Comparison of ENCODE assay signal across 8 cellular contexts in genomic region chr2:3557588-3558204, GRCh38. TPM values are rescaled to one million over a fixed set of nuclear protein-coding genes. Genes with fewer than 3 reads are reported as not detected.
DNase-seq lines count a peak whose midpoint lies in the region; ATAC-seq and TF ChIP-seq lines count a peak whose summit lies in the region.

No MANE protein-coding gene starts in this region.

- no peaks in the 10 kb centered on the region for H3K27me3 ChIP-seq in liver (ENCODE audit: control insufficient read depth in 4 of 4, insufficient read depth in 4 of 4, low read length in 3 of 4)
- no peaks in the 10 kb centered on the region for H3K27me3 ChIP-seq in uterus

- intact Hi-C loops in uterus (cut with DNase I; ENCODE audit: low total_unique reads), result no loop called here

- H3K36me3 ChIP-seq in liver (ENCODE audit: control insufficient read depth in 4 of 4, insufficient read depth in 3 of 4, low read depth in 1 of 4, low read length in 3 of 4) (peaks cover 3 to 27% (median 22%) of the 10 kb centered on the region in 4 donors), uterus (no peaks in the 10 kb centered on the region)

- DNase-seq in astrocyte of the cerebellum (ENCODE audit: low read depth), result no peak
- no peak for DNase-seq in uterus
- no peak for DNase-seq in AG20443 (ENCODE audit: low spot score)
- no peak for DNase-seq in COR-L47 (lab: John Stamatoyannopoulos, UW)

- H3K9ac ChIP-seq in liver (ENCODE audit: low read depth in 1 of 2, low read length in 2 of 2), result peak overlapping the region; percentile 90 to 94

- H3K4me3 ChIP-seq in astrocyte of the cerebellum (ENCODE audit: low read depth, low read length) (peak overlapping the region; percentile 93), liver (ENCODE audit: low read depth in 1 of 3, low read length in 3 of 3) (peak overlapping the region; percentile 94 to 98 (median 97)), uterus (peak overlapping the region; percentile 98 to 99)

- in situ Hi-C loops in astrocyte of the cerebellum (cut with HindIII; ENCODE audit: low sequenced_read_pairs), result no loop called here

- TF ChIP-seq POLR2A in uterus (IDR thresholded peaks at IDR 0.05), result no peak

- H3K27ac ChIP-seq in C4-2B, result peak overlapping the region; percentile 85
- H3K27ac ChIP-seq in liver (ENCODE audit: low read depth in 1 of 2, low read length in 2 of 2), result peak overlapping the region; percentile 81 to 92
- H3K27ac ChIP-seq in uterus, result peak overlapping the region; percentile 90 to 95

- ATAC-seq in GM19468 (IDR thresholded peaks at IDR 0.05; ENCODE audit: extremely low read depth, unreplicated experiment) (peak; percentile 3), HG03521 (IDR thresholded peaks at IDR 0.05; ENCODE audit: unreplicated experiment) (peak; percentile 29)

- TF ChIP-seq CTCF in C4-2B (conservative IDR thresholded peaks at IDR 0.05), result no peak
- no peak for TF ChIP-seq CTCF in astrocyte of the cerebellum (IDR thresholded peaks at IDR 0.05; ENCODE audit: low read depth, low read length, missing control alignments)
- no peak for TF ChIP-seq CTCF in liver (IDR thresholded peaks at IDR 0.05; ENCODE audit: low read depth, low read length, missing input control)
- no peak for TF ChIP-seq CTCF in uterus (IDR thresholded peaks at IDR 0.05)

- WGBS in liver, result under 1% methylated on average over 40 of the region's 40 CpGs

- H3K4me1 ChIP-seq in liver (ENCODE audit: control insufficient read depth in 4 of 4, insufficient read depth in 4 of 4, low read length in 3 of 4), result peaks cover 4 to 18% (median 15%) of the 10 kb centered on the region in 4 donors
- no peaks in the 10 kb centered on the region for H3K4me1 ChIP-seq in uterus

- H3K9me3 ChIP-seq in liver (ENCODE audit: control insufficient read depth in 4 of 4, low read length in 3 of 4) (no peaks in the 10 kb centered on the region), uterus (no peaks in the 10 kb centered on the region)

- no peak for TF ChIP-seq RAD21 in liver (IDR thresholded peaks at IDR 0.05)

TF ChIP-seq in liver, 16 proteins besides CTCF, POLR2A, EP300 and RAD21:
- TF ChIP-seq YY1 (IDR thresholded peaks at IDR 0.05) (no peak), HNF4G (IDR thresholded peaks at IDR 0.05) (no peak), ATF3 (IDR thresholded peaks at IDR 0.05) (no peak), SP1 (IDR thresholded peaks at IDR 0.05) (no peak), FOXA1 (IDR thresholded peaks at IDR 0.05) (no peak), RXRA (IDR thresholded peaks at IDR 0.05) (no peak), ZBTB33 (IDR thresholded peaks at IDR 0.05) (no peak), NR2F2 (IDR thresholded peaks at IDR 0.05) (no peak), FOXA2 (IDR thresholded peaks at IDR 0.05) (no peak)

RNA-seq across cellular contexts. Expression of gene RNASEH1, which starts 0.4 kb away (rescaled TPM):
- total RNA-seq in liver (10 to 100 TPM; 10.2 to 18.7 TPM), uterus (10 to 100 TPM in 3 of 4 donors, 1 to 10 TPM in 1; 4.1 to 28.6 (median 15.2) TPM)
- 10 to 100 TPM; 12.0 to 13.8 TPM for polyA plus RNA-seq in liver

RNA-seq across cellular contexts. Expression of gene RPS7, which starts 17.4 kb away (rescaled TPM):
- 100 to 1,000 TPM; 523 to 852 TPM for total RNA-seq in liver
- 100 to 1,000 TPM; 315 to 610 TPM for polyA plus RNA-seq in liver
- total RNA-seq in uterus, result 1,000 to 10,000 TPM; 1,483 to 9,424 (median 4,498) TPM

RNA-seq across cellular contexts. Expression of gene COLEC11, which starts 37.2 kb away (rescaled TPM):
- total RNA-seq in liver, result 10 to 100 TPM; 31.0 to 62.7 TPM
- polyA plus RNA-seq in liver, result 100 to 1,000 TPM in 1 of 2 donors, 10 to 100 TPM in 1; 79.1 to 100 TPM
- under 1 TPM in 2 of 4 donors, not detected in 2; 0.37 to 0.55 TPM for total RNA-seq in uterus

RNA-seq across cellular contexts. Expression of gene ADI1, which starts 38.4 kb away (rescaled TPM):
- total RNA-seq in liver (100 to 1,000 TPM in 1 of 2 donors, 10 to 100 TPM in 1; 56.2 to 154 TPM), uterus (10 to 100 TPM; 31.5 to 65.0 (median 37.9) TPM)
- 100 to 1,000 TPM; 163 to 660 TPM for polyA plus RNA-seq in liver

Comparison
In these comparisons a context has a peak if more than half of its experiments do, and no peak if none do; other contexts are left out.
1. RNA of gene COLEC11, which starts 37.2 kb away (total RNA-seq): 31.0 to 62.7 TPM in liver; 0.37 to 0.55 TPM in uterus; every median in the first group is over 10 times any median in the second.
2. Peak in every context shown above with its lines, with median percentiles within 50 percentile points of each other: H3K27ac ChIP-seq and H3K4me3 ChIP-seq.